In genomic region chr15:49830411-49830810, GRCh38 we compare ENCODE assay signal across 25 cellular contexts.
A peak's percentile ranks its signal among the peaks of the same experiment; 100 is the strongest.
DNase-seq lines count a peak whose midpoint lies in the region; ATAC-seq and TF ChIP-seq lines count a peak whose summit lies in the region.
"Had no signal": no experiment of that assay in that cellular context is flagged by ENCODE, and none has a peak within 500 bp of the region (broad histone marks: within the 10 kb centered on the region; RNA-seq: fewer than 3 reads in every experiment).

No MANE protein-coding gene starts in this region.

- H3K4me3 Mint-ChIP-seq in WTC11 = no peak overlapping the region
- H3K4me3 Mint-ChIP-seq: activated CD4-positive, alpha-beta T cell treated with anti-CD3 and anti-CD28 coated beads for 36 hours; CD4-positive, alpha-beta memory T cell; dendritic cell treated with granulocyte-macrophage colony-stimulating factor and Interleukin-4, amounts not matched to agents 40 ng/mL and 50 ng/mL, for 4 days; T-cell had no signal

- H3K27ac Mint-ChIP-seq in WTC11 = no peak overlapping the region
- H3K27ac Mint-ChIP-seq: activated CD4-positive, alpha-beta T cell treated with anti-CD3 and anti-CD28 coated beads for 36 hours; CD4-positive, alpha-beta memory T cell; dendritic cell treated with granulocyte-macrophage colony-stimulating factor and Interleukin-4, amounts not matched to agents 40 ng/mL and 50 ng/mL, for 4 days; T-cell had no signal

- intact Hi-C loops in PC-3 (cut with micrococcal nuclease) = loop anchor here (5.0 kb wide), 1 partner anchor 208 kb away; the partner anchor contains the start of genes DTWD1 and FAM227B

- peak; percentile 19 for DNase-seq in EL
- DNase-seq in WTC11 (ENCODE audit: low spot score) = no peak
- DNase-seq in fibroblast of villous mesenchyme (ENCODE audit: low read depth) = peak; percentile 54
- peak; percentile 77 for DNase-seq in skeletal muscle cell (ENCODE audit: low read depth)
- DNase-seq in PC-3 = no peak
- DNase-seq in NCI-H2196 (lab: John Stamatoyannopoulos, UW; ENCODE audit: unreplicated experiment) = no peak
- DNase-seq: activated CD4-positive, alpha-beta T cell treated with anti-CD3 and anti-CD28 coated beads for 36 hours; activated naive CD4-positive, alpha-beta T cell treated with Interleukin-2 at 50 U/mL for 16 hours; activated T-cell treated with anti-CD3 and anti-CD28 coated beads, Interleukin-2, amount 50 U/mL, for 48 hours; CD4-positive, alpha-beta memory T cell; GDM1; hypothalamus; NCI-H1092 treated with DMSO at 0.1 percent for 48 hours; NCI-H1930; NCI-H226; occipital lobe; PC-9; SHP77 treated with DMSO at 0.1 percent for 48 hours; stimulated activated CD4-positive, alpha-beta T cell treated with anti-CD3 and anti-CD28 coated beads, Interleukin-15, amount 100 ng/mL, for 24 hours; T-cell had no signal

- no peaks in the 10 kb centered on the region for H3K27me3 ChIP-seq in PC-3 (ENCODE audit: low read length)
- H3K27me3 ChIP-seq: right atrium auricular region had no signal

- H3K27me3 Mint-ChIP-seq in WTC11 (ENCODE audit: low read depth) = no peaks in the 10 kb centered on the region
- H3K27me3 Mint-ChIP-seq: activated CD4-positive, alpha-beta T cell treated with anti-CD3 and anti-CD28 coated beads for 36 hours; CD4-positive, alpha-beta memory T cell; dendritic cell treated with granulocyte-macrophage colony-stimulating factor and Interleukin-4, amounts not matched to agents 40 ng/mL and 50 ng/mL, for 4 days had no signal

- H3K9me3 Mint-ChIP-seq in WTC11 = 0 out of 2 replicates have a peak, but pooled peaks cover 5% of the 10 kb centered on the region

- CTCF ChIA-PET in WTC11 (lab: Charles Lee) = interaction anchor here (1.6 kb wide), 1 partner anchor 46 kb away, joined by 7 read pairs; no protein-coding TSS in a partner anchor
- CTCF ChIA-PET in PC-3 (lab: Charles Lee) = no interaction called here

- H4K20me1 ChIP-seq in PC-3 (ENCODE audit: low read length) = no peaks in the 10 kb centered on the region

- no peak overlapping the region for H3K4me3 ChIP-seq in fibroblast of villous mesenchyme (ENCODE audit: low read depth, low read length)
- H3K4me3 ChIP-seq in skeletal muscle cell (ENCODE audit: low read depth, low read length) = no peak overlapping the region
- H3K4me3 ChIP-seq in PC-3 (ENCODE audit: low read length) = no peak overlapping the region
- H3K4me3 ChIP-seq: PC-9, right atrium auricular region had no signal

- no peaks in the 10 kb centered on the region for H3K36me3 ChIP-seq in PC-3 (ENCODE audit: low read depth, low read length)
- H3K36me3 ChIP-seq: right atrium auricular region had no signal

- H3K79me2 ChIP-seq in PC-3 (ENCODE audit: low read length) = no peaks in the 10 kb centered on the region

- POLR2A ChIA-PET in WTC11 (lab: Charles Lee) = interaction anchor here (0.5 kb wide), 1 partner anchor 820 kb away, joined by 3 read pairs; no protein-coding TSS in a partner anchor
- POLR2A ChIA-PET in PC-3 (lab: Charles Lee; ENCODE audit: unreplicated experiment) = no interaction called here

- H3K27ac ChIP-seq in PC-3 (ENCODE audit: low read length) = no peak overlapping the region
- H3K27ac ChIP-seq: PC-9, right atrium auricular region had no signal

- ATAC-seq in WTC11 = peak; percentile 54
- ATAC-seq in HG03432 (IDR thresholded peaks at IDR 0.05; ENCODE audit: unreplicated experiment) = no peak
- no peak for ATAC-seq in PC-3
- no peak for ATAC-seq in HG02798 (IDR thresholded peaks at IDR 0.05; ENCODE audit: poor library complexity, unreplicated experiment)
- ATAC-seq: activated CD4-positive, alpha-beta T cell treated with anti-CD3 and anti-CD28 coated beads for 36 hours; HCT116; T-cell had no signal

- H3K4me1 ChIP-seq in PC-3 (ENCODE audit: insufficient read depth, low read length) = peaks cover 18% of the 10 kb centered on the region
- H3K4me1 ChIP-seq: right atrium auricular region had no signal

- no peak overlapping the region for H2AFZ ChIP-seq in PC-3 (ENCODE audit: low read length)
- H2AFZ ChIP-seq: PC-9 had no signal

- no peak overlapping the region for H3K4me2 ChIP-seq in PC-3 (ENCODE audit: low read length)
- H3K4me2 ChIP-seq: PC-9 had no signal

- H3K9ac ChIP-seq in PC-3 (ENCODE audit: low read length) = no peak overlapping the region

- peaks cover 6% of the 10 kb centered on the region for H3K4me1 Mint-ChIP-seq in WTC11
- H3K4me1 Mint-ChIP-seq: activated CD4-positive, alpha-beta T cell treated with anti-CD3 and anti-CD28 coated beads for 36 hours; CD4-positive, alpha-beta memory T cell; T-cell had no signal

- no TSS peak for BruUV-seq in PC-3 (replicated peaks; lab: Mats Ljungman, UMichigan)

- no peaks in the 10 kb centered on the region for H3K9me2 ChIP-seq in PC-3 (replicated peaks; ENCODE audit: low read length)

- H3K9me3 ChIP-seq in PC-3 (ENCODE audit: low read length) = no peaks in the 10 kb centered on the region
- H3K9me3 ChIP-seq: right atrium auricular region had no signal

- H3K36me3 Mint-ChIP-seq in WTC11 = no peaks in the 10 kb centered on the region
- H3K36me3 Mint-ChIP-seq: CD4-positive, alpha-beta memory T cell; T-cell had no signal

- TF ChIP-seq CTCF in WTC11 (IDR thresholded peaks at IDR 0.05) (no peak), fibroblast of villous mesenchyme (IDR thresholded peaks at IDR 0.05; ENCODE audit: insufficient read depth, low read depth, low read length) (no peak), PC-3 (conservative IDR thresholded peaks at IDR 0.05; ENCODE audit: low read depth, low read length) (no peak)

- no peaks in the 10 kb centered on the region for H3F3A ChIP-seq in PC-3 (ENCODE audit: low read length, unreplicated experiment)

TF ChIP-seq in WTC11, 78 proteins besides CTCF, POLR2A, EP300 and RAD21:
- no peak for TF ChIP-seq E2F5 (CRISPR knock-in tag; IDR thresholded peaks at IDR 0.05)
- no peak for TF ChIP-seq ZBTB21 (CRISPR knock-in tag; IDR thresholded peaks at IDR 0.05; ENCODE audit: borderline replicate concordance)
- TF ChIP-seq ETV6 (CRISPR knock-in tag; IDR thresholded peaks at IDR 0.05) = no peak
- TF ChIP-seq GABPB1 (CRISPR knock-in tag; IDR thresholded peaks at IDR 0.05) = no peak
- no peak for TF ChIP-seq STAT6 (CRISPR knock-in tag; conservative IDR thresholded peaks at IDR 0.05; ENCODE audit: low read depth)
- TF ChIP-seq ATF3 (CRISPR knock-in tag; conservative IDR thresholded peaks at IDR 0.05) = no peak
- TF ChIP-seq MYBL2 (CRISPR knock-in tag; IDR thresholded peaks at IDR 0.05) = no peak
- no peak for TF ChIP-seq ZNF512 (CRISPR knock-in tag; IDR thresholded peaks at IDR 0.05; ENCODE audit: borderline replicate concordance)
- TF ChIP-seq TEAD4 (CRISPR knock-in tag; IDR thresholded peaks at IDR 0.05) = no peak
- TF ChIP-seq KAT7 (CRISPR knock-in tag; IDR thresholded peaks at IDR 0.05; ENCODE audit: borderline replicate concordance) = no peak
TF ChIP-seq in WTC11: peak in this region for 0.

Comparison
In these comparisons a context has a peak if more than half of its experiments do, and no peak if none do; other contexts are left out.
1. DNase-seq: peak in EL (single experiment), fibroblast of villous mesenchyme (single experiment) and skeletal muscle cell (single experiment); none in WTC11 (single experiment), PC-3 (single experiment) and NCI-H2196 (single experiment).